Comparison of ENCODE assay signal across 13 cellular contexts in the genomic region with DNA sequence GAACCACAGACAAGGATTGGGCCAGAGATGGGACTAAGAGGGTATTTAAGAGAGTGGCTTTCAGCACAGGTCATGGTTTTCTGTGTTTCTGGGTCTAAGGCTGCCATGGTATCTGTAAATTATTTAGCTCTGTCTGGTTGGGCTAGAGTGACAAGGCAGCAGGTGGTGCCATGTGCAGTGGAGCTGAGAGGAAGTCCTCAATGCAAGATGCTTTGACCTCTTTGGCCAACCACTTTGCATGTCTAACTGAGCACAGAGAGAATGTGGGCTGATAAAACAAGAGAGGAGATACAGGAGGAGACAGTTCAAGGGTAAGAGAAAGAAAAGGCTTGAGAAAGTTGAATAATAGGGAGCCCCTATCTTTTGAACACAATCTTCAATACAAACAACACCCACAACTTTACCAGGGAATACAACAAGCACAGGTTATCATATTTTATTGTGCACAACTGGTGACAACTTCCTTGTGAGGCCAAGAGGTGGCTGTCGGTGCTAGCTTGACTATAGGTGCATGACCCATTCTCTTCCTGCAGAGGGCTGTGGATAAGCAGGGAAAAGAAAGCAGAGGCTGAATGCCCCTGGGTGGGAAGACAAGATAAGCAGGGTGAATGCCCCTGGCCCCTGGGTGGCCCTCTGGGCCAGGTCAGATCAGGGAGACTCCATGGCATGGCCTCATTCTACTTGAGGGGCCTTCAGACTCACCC. TPM values are rescaled to one million over a fixed set of nuclear protein-coding genes. Genes with fewer than 3 reads are reported as not detected.
DNase-seq lines count a peak whose midpoint lies in the region; ATAC-seq, FAIRE-seq and TF ChIP-seq lines count a peak whose summit lies in the region.
"Had no signal": no experiment of that assay in that cellular context is flagged by ENCODE, and none has a peak within 500 bp of the region (broad histone marks: within the 10 kb centered on the region; RNA-seq: fewer than 3 reads in every experiment).

No MANE protein-coding gene starts in this region.

- no peaks in the 10 kb centered on the region for H3K4me1 ChIP-seq in endodermal cell (ENCODE audit: control insufficient read depth, insufficient read depth, low read length)
- H3K4me1 ChIP-seq: suprapubic skin had no signal

- H3K27me3 Mint-ChIP-seq in endodermal cell (ENCODE audit: insufficient read depth): peaks cover 36% of the 10 kb centered on the region
- H3K27me3 Mint-ChIP-seq: T-helper 17 cell had no signal

- no peak overlapping the region for H3K4me3 ChIP-seq in endodermal cell (ENCODE audit: low read length)
- H3K4me3 ChIP-seq: hepatocyte, skin epidermis, suprapubic skin had no signal

- no peaks in the 10 kb centered on the region for H3K36me3 Mint-ChIP-seq in endodermal cell (ENCODE audit: low read depth)

- no peak overlapping the region for H3K27ac Mint-ChIP-seq in endodermal cell
- H3K27ac Mint-ChIP-seq: T-helper 17 cell had no signal

- no peak overlapping the region for H3K9ac ChIP-seq in endodermal cell (ENCODE audit: extremely low read depth, low read length, poor library complexity, severe bottlenecking)

- TF ChIP-seq CTCF in endodermal cell (conservative IDR thresholded peaks at IDR 0.05): peak; percentile 66

- H3K9me3 ChIP-seq in endodermal cell (ENCODE audit: control insufficient read depth, low read length): no peaks in the 10 kb centered on the region
- H3K9me3 ChIP-seq: suprapubic skin had no signal

- FAIRE-seq in GM12891 (lab: Jason Lieb, UNC): peak; percentile 90

- DNase-seq in GM12891 (ENCODE audit: insufficient read length, low spot score): peak; percentile 26
- peak; percentile 65 for DNase-seq in endodermal cell
- DNase-seq in NCI-H2196 (lab: John Stamatoyannopoulos, UW; ENCODE audit: unreplicated experiment): no peak
- DNase-seq in posterior vena cava (ENCODE audit: low spot score): no peak
- DNase-seq in NCI-H748 (lab: John Stamatoyannopoulos, UW; ENCODE audit: unreplicated experiment): no peak
- DNase-seq in activated CD4-positive, alpha-beta T cell treated with anti-CD3 and anti-CD28 coated beads, Interleukin-2, amount 50 U/mL, for 4 hours: no peak
- DNase-seq: amygdala, T-helper 17 cell had no signal

- H3K4me1 Mint-ChIP-seq in endodermal cell: peaks cover 7% of the 10 kb centered on the region

- H3K9me3 Mint-ChIP-seq in endodermal cell: no peaks in the 10 kb centered on the region

- ATAC-seq in GM21528 (IDR thresholded peaks at IDR 0.05; ENCODE audit: low FRiP score, unreplicated experiment) (peak; percentile 83), HG03378 (IDR thresholded peaks at IDR 0.05; ENCODE audit: unreplicated experiment) (peak; percentile 77)
- ATAC-seq: T-helper 17 cell had no signal

- intact Hi-C loops in posterior vena cava (cut with DNase I): no loop called here

- whole genome bisulfite sequencing in endodermal cell (ENCODE audit: insufficient coverage in 1 of 2, insufficient read length in 1 of 2), 2 experiments: 88% methylated on average over 1 of the region's 1 CpG; no CpG with 5 or more reads in 1 of the 2 experiments

- H3K36me3 ChIP-seq in endodermal cell (ENCODE audit: control insufficient read depth, insufficient read depth, low read length): no peaks in the 10 kb centered on the region

- no peak overlapping the region for H3K4me3 Mint-ChIP-seq in endodermal cell
- H3K4me3 Mint-ChIP-seq: T-helper 17 cell had no signal

- no peak overlapping the region for H3K27ac ChIP-seq in endodermal cell (ENCODE audit: low read depth, low read length)
- H3K27ac ChIP-seq: hepatocyte, skin epidermis, suprapubic skin had no signal

- TF ChIP-seq POLR2A in GM12891 (IDR thresholded peaks at IDR 0.05; ENCODE audit: low read depth, low read length): no peak

- H3K27me3 ChIP-seq in endodermal cell (ENCODE audit: control insufficient read depth, insufficient read depth, low read length, poor library complexity, severe bottlenecking): peaks cover 37% of the 10 kb centered on the region
- H3K27me3 ChIP-seq: hepatocyte, suprapubic skin had no signal

TF ChIP-seq in GM12891, 5 proteins besides CTCF, POLR2A, EP300 and RAD21:
- TF ChIP-seq SPI1 (IDR thresholded peaks at IDR 0.05; ENCODE audit: low read depth, low read length) (0 out of 2 replicates have a peak, but pooled peaks have one; percentile 44), POU2F2 (IDR thresholded peaks at IDR 0.05; ENCODE audit: low read depth, low read length) (no peak)

RNA-seq across cellular contexts. Expression of gene FLACC1, which starts 12.3 kb away (rescaled TPM):
- 0.09 TPM for polyA plus RNA-seq in GM12891 (2012; ENCODE audit: low read depth, missing spikeins)
- total RNA-seq in endodermal cell (under 1 TPM; 0.79 to 0.91 TPM), posterior vena cava (1 to 10 TPM; 2.4 to 4.3 TPM)
- polyA plus RNA-seq in endodermal cell (2013, experiment 1 of 2): 0.64 TPM
- polyA plus RNA-seq in endodermal cell (2013, experiment 2 of 2): 0.29 TPM

Comparison
In these comparisons a context has a peak if more than half of its experiments do, and no peak if none do; other contexts are left out.
1. DNase-seq: peak in GM12891 (single experiment) and endodermal cell (single experiment); none in NCI-H2196 (single experiment), posterior vena cava (single experiment), NCI-H748 (single experiment) and activated CD4-positive, alpha-beta T cell treated with anti-CD3 and anti-CD28 coated beads, Interleukin-2, amount 50 U/mL, for 4 hours (0 of 2).